In the genomic region with DNA sequence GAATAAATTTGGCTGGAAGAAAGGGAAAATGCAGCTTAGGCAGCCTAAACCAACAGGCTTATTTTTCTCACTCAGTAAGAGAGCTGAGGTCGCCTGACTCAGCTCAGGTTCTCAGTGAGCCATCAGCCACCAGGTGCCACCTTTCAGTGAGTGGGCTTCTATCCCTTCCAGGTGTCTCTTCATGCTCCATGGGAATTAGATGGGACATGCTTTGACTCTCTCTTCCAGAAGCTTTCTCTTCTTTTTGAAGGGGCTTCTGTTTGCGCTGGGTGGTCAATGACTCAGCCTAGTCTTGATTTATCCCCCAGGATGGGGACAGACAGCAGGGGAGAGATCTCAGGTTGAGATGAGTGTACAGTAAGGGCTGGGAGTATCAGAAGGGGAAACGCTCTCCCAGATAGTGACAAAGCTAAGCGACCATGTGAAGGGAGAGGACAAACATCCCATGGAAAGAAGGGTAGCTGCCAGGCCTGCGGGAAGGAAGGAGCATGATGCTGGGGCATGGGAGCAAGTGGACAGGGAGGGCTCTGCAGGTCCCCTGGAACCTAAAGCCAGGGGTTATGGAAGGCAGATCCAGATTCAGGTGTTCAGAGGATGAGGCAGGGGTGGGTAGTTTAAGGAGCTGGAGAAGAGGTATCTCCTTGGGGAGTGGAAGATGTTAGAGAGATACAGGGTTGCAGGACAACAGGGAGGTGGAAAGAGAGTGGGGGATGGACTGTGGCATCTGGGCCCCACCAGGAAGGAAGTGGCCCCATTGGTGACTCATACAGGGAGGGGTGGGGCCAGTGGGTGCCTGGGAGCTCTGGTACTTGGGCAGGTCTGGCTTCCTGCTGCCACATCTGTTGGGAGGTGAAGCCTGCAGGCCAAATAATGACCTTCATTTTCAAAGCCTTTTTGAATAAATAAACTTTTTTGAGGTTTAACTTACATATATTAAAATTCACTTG, we compare ENCODE assay signal across 1 cellular context.
TF ChIP-seq lines count a peak whose summit lies in the region.

No MANE protein-coding gene starts in this region.

TF ChIP-seq in GM23338, 12 proteins besides CTCF, POLR2A, EP300 and RAD21 (continued from another document):
- TF ChIP-seq ZNF462 (CRISPR knock-in tag; IDR thresholded peaks at IDR 0.05) (no peak), ZNF331 (CRISPR knock-in tag; IDR thresholded peaks at IDR 0.05; ENCODE audit: low read depth) (no peak), EZH2phosphoT487 (IDR thresholded peaks at IDR 0.05; ENCODE audit: unreplicated experiment) (no peak)
